25 cellular contexts compared by ENCODE assay signal in the genomic region with DNA sequence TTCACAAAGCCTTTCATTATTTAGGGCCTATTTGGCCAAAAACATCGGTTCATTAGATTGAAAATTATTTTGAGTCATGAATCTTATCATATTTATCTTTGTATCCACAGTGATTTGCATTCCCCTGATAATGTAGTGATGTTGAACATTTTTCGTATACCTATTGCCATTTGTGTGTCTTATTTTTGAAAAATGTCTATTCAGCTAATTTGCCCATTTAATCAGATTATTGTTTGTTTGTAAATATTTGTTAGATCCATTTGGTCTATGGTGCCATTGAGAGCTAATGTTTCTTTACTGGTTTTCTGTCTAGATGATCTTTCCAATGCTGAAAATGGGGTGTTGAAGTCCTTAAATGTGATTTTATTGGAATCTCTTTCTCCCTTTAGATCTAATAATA.
"Had no signal": no experiment of that assay in that cellular context is flagged by ENCODE, and none has a peak within 500 bp of the region (broad histone marks: within the 10 kb centered on the region; RNA-seq: fewer than 3 reads in every experiment).

No MANE protein-coding gene starts in this region.

- ATAC-seq: effector memory CD8-positive, alpha-beta T cell; esophagus mucosa; gastrocnemius medialis; heart right ventricle; left cardiac atrium; left lung; left ventricle myocardium superior; lower lobe of right lung; mucosa of descending colon had no signal

- H3K36me3 ChIP-seq: colonic mucosa, esophagus squamous epithelium, gastrocnemius medialis, heart right ventricle, left lung, lower lobe of right lung had no signal

- H3K4me1 ChIP-seq: colonic mucosa, esophagus squamous epithelium, gastrocnemius medialis, heart right ventricle, left lung, lower lobe of right lung had no signal

- FAIRE-seq: endometrium, islet of Langerhans, keratinocyte had no signal

- H3K27me3 ChIP-seq: colonic mucosa, esophagus squamous epithelium, gastrocnemius medialis, heart right ventricle, left lung had no signal

- H3K4me3 ChIP-seq: colonic mucosa, esophagus squamous epithelium, gastrocnemius medialis, heart right ventricle, left lung, lower lobe of right lung, mucosa of descending colon had no signal

- DNase-seq: colonic mucosa; cortex of kidney; effector CD8-positive, alpha-beta T cell; effector memory CD8-positive, alpha-beta T cell; endodermal cell; erythroblast; esophagus squamous epithelium; foreskin fibroblast; foreskin melanocyte; gastrocnemius medialis; glutamatergic neuron; head of caudate nucleus; heart right ventricle; hippocampal formation; left cardiac atrium; left lung; left ventricle myocardium superior; lower lobe of right lung; mesenchymal stem cell; mucosa of descending colon had no signal

- H3K9me3 ChIP-seq: colonic mucosa, gastrocnemius medialis had no signal

- H3K27ac ChIP-seq: colonic mucosa, epithelial cell of prostate, esophagus squamous epithelium, gastrocnemius medialis, heart right ventricle, left lung, lower lobe of right lung had no signal
